Comparison of ENCODE assay signal across 9 cellular contexts in the genomic region with DNA sequence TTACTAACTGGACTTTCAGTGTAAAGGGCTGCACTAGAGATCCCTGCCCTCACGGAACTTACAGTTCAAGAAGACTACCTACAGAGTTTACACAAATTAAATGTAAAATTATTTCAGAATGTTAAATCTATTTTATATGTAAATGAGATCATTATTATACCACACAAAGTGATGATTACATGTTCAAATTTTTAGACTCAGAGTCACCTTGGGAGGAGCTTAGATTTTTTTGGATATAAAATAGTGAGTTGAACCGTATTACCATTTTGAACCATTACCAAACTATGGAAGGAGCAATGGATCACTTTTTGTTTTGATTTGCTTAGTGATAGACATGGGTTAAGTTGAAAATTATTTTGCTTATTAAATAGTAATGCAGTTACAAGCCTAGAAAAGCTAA. TPM values are rescaled to one million over a fixed set of nuclear protein-coding genes. Genes with fewer than 3 reads are reported as not detected.
DNase-seq lines count a peak whose midpoint lies in the region; ATAC-seq, FAIRE-seq and TF ChIP-seq lines count a peak whose summit lies in the region.
"Had no signal": no experiment of that assay in that cellular context is flagged by ENCODE, and none has a peak within 500 bp of the region (broad histone marks: within the 10 kb centered on the region; RNA-seq: fewer than 3 reads in every experiment).

No MANE protein-coding gene starts in this region.

- H3K27me3 Mint-ChIP-seq in activated T-cell treated with anti-CD3 and anti-CD28 coated beads, Interleukin-2, amount 50 U/mL, for 72 hours (ENCODE audit: low read depth): no peaks in the 10 kb centered on the region
- H3K27me3 Mint-ChIP-seq in activated naive CD8-positive, alpha-beta T cell: no peaks in the 10 kb centered on the region

- H3K4me1 ChIP-seq in thoracic aorta (ENCODE audit: control insufficient read depth in 1 of 2, low read depth in 2 of 2): peaks cover 29 to 36% of the 10 kb centered on the region in 2 donors

- H3K27ac ChIP-seq in thoracic aorta: peak overlapping the region; percentile 95 to 97

- no peak for TF ChIP-seq CTCF in thoracic aorta (IDR thresholded peaks at IDR 0.05)

- peaks cover 0 to 14% of the 10 kb centered on the region in 2 donors for H3K36me3 Mint-ChIP-seq in activated T-cell treated with anti-CD3 and anti-CD28 coated beads, Interleukin-2, amount 50 U/mL, for 72 hours (ENCODE audit: insufficient read depth in 2 of 2)
- peaks cover 2% of the 10 kb centered on the region for H3K36me3 Mint-ChIP-seq in activated naive CD8-positive, alpha-beta T cell

- FAIRE-seq in RCC 7860 (lab: Jason Lieb, UNC): no peak

- peak overlapping the region; percentile 24 for H3K27ac Mint-ChIP-seq in activated T-cell treated with anti-CD3 and anti-CD28 coated beads, Interleukin-2, amount 50 U/mL, for 72 hours
- H3K27ac Mint-ChIP-seq in activated naive CD8-positive, alpha-beta T cell: no peak overlapping the region

- peaks cover 55% of the 10 kb centered on the region for H3K4me1 Mint-ChIP-seq in activated T-cell treated with anti-CD3 and anti-CD28 coated beads, Interleukin-2, amount 50 U/mL, for 72 hours (ENCODE audit: low read depth)
- peaks cover 42% of the 10 kb centered on the region for H3K4me1 Mint-ChIP-seq in activated naive CD8-positive, alpha-beta T cell (ENCODE audit: low read depth)

- H3K36me3 ChIP-seq in thoracic aorta: no peaks in the 10 kb centered on the region

- H3K9me3 ChIP-seq in iPS-18c (ENCODE audit: control insufficient read depth, insufficient read depth, low read length): peaks cover 2% of the 10 kb centered on the region
- no peaks in the 10 kb centered on the region for H3K9me3 ChIP-seq in thoracic aorta

- ATAC-seq in activated T-cell treated with anti-CD3 and anti-CD28 coated beads, Interleukin-2, amount 50 U/mL, for 72 hours (replicated peaks in 1 of 2): no peak
- ATAC-seq in thoracic aorta (ENCODE audit: insufficient number of reproducible peaks, low FRiP score, low read depth): no peak
- ATAC-seq in GM19324 (IDR thresholded peaks at IDR 0.05; ENCODE audit: low FRiP score, unreplicated experiment): no peak
- ATAC-seq in HG03520 (IDR thresholded peaks at IDR 0.05; ENCODE audit: unreplicated experiment): no peak

- peak overlapping the region; percentile 90 to 95 for H3K4me3 Mint-ChIP-seq in activated T-cell treated with anti-CD3 and anti-CD28 coated beads, Interleukin-2, amount 50 U/mL, for 72 hours
- H3K4me3 Mint-ChIP-seq in activated naive CD8-positive, alpha-beta T cell: peak overlapping the region; percentile 91

- H3K27me3 ChIP-seq in thoracic aorta (replicated peaks; ENCODE audit: insufficient read depth): no peaks in the 10 kb centered on the region

- H3K9me3 Mint-ChIP-seq in activated T-cell treated with anti-CD3 and anti-CD28 coated beads, Interleukin-2, amount 50 U/mL, for 72 hours: no peaks in the 10 kb centered on the region
- no peaks in the 10 kb centered on the region for H3K9me3 Mint-ChIP-seq in activated naive CD8-positive, alpha-beta T cell (ENCODE audit: low read depth)

- no peak for DNase-seq in activated T-cell treated with anti-CD3 and anti-CD28 coated beads, Interleukin-2, amount 50 U/mL, for 72 hours
- no peak for DNase-seq in activated T-cell treated with anti-CD3 and anti-CD28 coated beads, Interleukin-2, amount 50 U/mL, for 1 hour
- DNase-seq in thoracic aorta (ENCODE audit: low spot score): no peak
- DNase-seq in RCC 7860 (ENCODE audit: low spot score): no peak
- DNase-seq: DMS 273 treated with DMSO at 0.1 percent for 48 hours had no signal

- H3K4me3 ChIP-seq in iPS-18c (ENCODE audit: insufficient read depth, low read depth, low read length): peak overlapping the region; percentile 99; the same call in 1 of the 2 replicates
- peak overlapping the region; percentile 90 for H3K4me3 ChIP-seq in thoracic aorta

RNA-seq across cellular contexts. Expression of a gene that starts 1.6 kb away (rescaled TPM):
- 100 to 1,000 TPM; 122 to 125 TPM for total RNA-seq in activated T-cell treated with anti-CD3 and anti-CD28 coated beads, Interleukin-2, amount 50 U/mL, for 72 hours
- total RNA-seq in thoracic aorta: 100 to 1,000 TPM in 1 of 2 donors, 10 to 100 TPM in 1; 90.6 to 188 TPM
